21 cellular contexts compared by ENCODE assay signal in the genomic region with DNA sequence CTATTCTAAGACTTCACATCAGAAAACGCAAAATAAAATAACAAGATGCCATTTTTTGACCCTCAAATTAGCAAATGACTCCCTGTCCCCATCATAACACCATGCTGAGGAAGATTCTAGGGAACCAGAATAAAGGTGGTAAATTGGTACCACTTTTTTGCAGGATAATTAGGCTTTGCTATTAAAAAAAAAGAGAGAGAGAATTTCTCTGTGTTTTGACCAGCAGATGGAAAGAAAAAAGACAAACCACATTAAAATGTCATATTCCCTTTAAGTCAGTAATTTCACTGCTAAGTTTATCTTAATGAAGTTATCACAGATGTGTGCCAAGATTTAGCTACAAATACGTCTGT. TPM values are rescaled to one million over a fixed set of nuclear protein-coding genes. Genes with fewer than 3 reads are reported as not detected.
A peak's percentile ranks its signal among the peaks of the same experiment; 100 is the strongest.
DNase-seq lines count a peak whose midpoint lies in the region; ATAC-seq, FAIRE-seq and TF ChIP-seq lines count a peak whose summit lies in the region.
"Had no signal": no experiment of that assay in that cellular context is flagged by ENCODE, and none has a peak within 500 bp of the region (broad histone marks: within the 10 kb centered on the region; RNA-seq: fewer than 3 reads in every experiment).

No MANE protein-coding gene starts in this region.

- BruUV-seq in MCF 10A (replicated peaks; lab: Mats Ljungman, UMichigan), result no TSS peak
- no TSS peak for BruUV-seq in K562 (replicated peaks; lab: Mats Ljungman, UMichigan)

- peaks cover 66% of the 10 kb centered on the region for H3K36me3 Mint-ChIP-seq in MCF 10A (ENCODE audit: insufficient read depth, unreplicated experiment)

- no peak overlapping the region for H2BK15ac ChIP-seq in mesenchymal stem cell (ENCODE audit: low read depth, poor library complexity, severe bottlenecking)

- TF ChIP-seq EP300 in K562 (IDR thresholded peaks at IDR 0.05; ENCODE audit: low read length), result no peak

- no peak overlapping the region for H2BK120ac ChIP-seq in mesenchymal stem cell (ENCODE audit: low read depth, low read length)

- H3K9me3 Mint-ChIP-seq in MCF 10A (ENCODE audit: unreplicated experiment), result no peaks in the 10 kb centered on the region
- H3K9me3 Mint-ChIP-seq: activated naive CD8-positive, alpha-beta T cell treated with anti-CD3 and anti-CD28 coated beads for 36 hours; nephron; type B pancreatic cell had no signal

- H3K9me1 ChIP-seq in K562 (ENCODE audit: control insufficient read depth, insufficient read depth, low read length), result no peaks in the 10 kb centered on the region

- H3K27me3 ChIP-seq in breast epithelium (no peaks in the 10 kb centered on the region), K562 (ENCODE audit: control insufficient read depth in 2 of 2, insufficient read depth in 2 of 2, low read length in 2 of 2) (no peaks in the 10 kb centered on the region), mesenchymal stem cell (ENCODE audit: control insufficient read depth in 1 of 2, insufficient read depth in 1 of 2, low read length in 2 of 2) (no peaks in the 10 kb centered on the region), vagina (no peaks in the 10 kb centered on the region), colonic mucosa (no peaks in the 10 kb centered on the region), MG63 (no peaks in the 10 kb centered on the region)
- H3K27me3 ChIP-seq: BE2C, body of pancreas, spleen, stomach had no signal

- H3K4ac ChIP-seq in mesenchymal stem cell (ENCODE audit: low read depth in 1 of 2, low read length in 2 of 2), result no peak overlapping the region

- H4K91ac ChIP-seq in mesenchymal stem cell (ENCODE audit: low read length), result no peak overlapping the region

- DNase-seq in MCF 10A (ENCODE audit: unreplicated experiment) (no peak), breast epithelium (ENCODE audit: low spot score in 2 of 2) (no peak), K562 (ENCODE audit: extremely low read depth in 1 of 4, low spot score in 3 of 4) (no peak), mesenchymal stem cell (peak; percentile 8), vagina (ENCODE audit: extremely low spot score in 2 of 2) (no peak), colonic mucosa (no peak), MG63 (no peak), D341Med (ENCODE audit: low spot score) (no peak)
- DNase-seq: activated CD4-positive, alpha-beta T cell treated with anti-CD3 and anti-CD28 coated beads for 1 hour; activated naive CD8-positive, alpha-beta T cell treated with anti-CD3 and anti-CD28 coated beads for 36 hours; BE2C; kidney; NCI-H2081 treated with DMSO at 0.1 percent for 48 hours; NCI-H446; spleen; stimulated activated CD4-positive, alpha-beta T cell treated with anti-CD3 and anti-CD28 coated beads, Interleukin-4, amount 100 ng/mL, for 4 hours; stomach had no signal

- H2AK5ac ChIP-seq in mesenchymal stem cell (ENCODE audit: low read length, severe bottlenecking), result no peak overlapping the region

- TF ChIP-seq RAD21 in K562 (CRISPR knock-in tag; conservative IDR thresholded peaks at IDR 0.05 in 1 of 2, IDR thresholded peaks at IDR 0.05 in 1 of 2), result no peak

- no peaks in the 10 kb centered on the region for H3K9me3 ChIP-seq in breast epithelium
- no peaks in the 10 kb centered on the region for H3K9me3 ChIP-seq in K562 (replicated peaks; ENCODE audit: control insufficient read depth, insufficient read depth, low read depth, low read length)
- H3K9me3 ChIP-seq in mesenchymal stem cell (ENCODE audit: control insufficient read depth, low read length), result no peaks in the 10 kb centered on the region
- no peaks in the 10 kb centered on the region for H3K9me3 ChIP-seq in vagina
- no peaks in the 10 kb centered on the region for H3K9me3 ChIP-seq in colonic mucosa
- H3K9me3 ChIP-seq in MG63, result no peaks in the 10 kb centered on the region
- H3K9me3 ChIP-seq: BE2C, body of pancreas, spleen, stomach had no signal

- H4K20me1 ChIP-seq in K562 (replicated peaks; ENCODE audit: control insufficient read depth, insufficient read depth, low read length), result no peaks in the 10 kb centered on the region

- no peak overlapping the region for H2AFZ ChIP-seq in K562 (ENCODE audit: low read depth, low read length)
- H2AFZ ChIP-seq in mesenchymal stem cell (ENCODE audit: low read depth, low read length), result no peak overlapping the region

- H3K36me3 ChIP-seq in breast epithelium (no peaks in the 10 kb centered on the region), K562 (ENCODE audit: control insufficient read depth, insufficient read depth, low read length) (peaks cover 79% of the 10 kb centered on the region), mesenchymal stem cell (ENCODE audit: control insufficient read depth in 1 of 2, insufficient read depth in 2 of 2, low read depth in 1 of 2, low read length in 2 of 2) (peaks cover 23 to 29% of the 10 kb centered on the region in 2 experiments), vagina (peaks cover 0 to 6% of the 10 kb centered on the region in 2 donors), colonic mucosa (no peaks in the 10 kb centered on the region), MG63 (peaks cover 14% of the 10 kb centered on the region)

- H3K27ac ChIP-seq in breast epithelium (no peak overlapping the region), K562 (ENCODE audit: extremely low read depth, low read depth, low read length) (no peak overlapping the region), mesenchymal stem cell (ENCODE audit: low read length, poor library complexity, severe bottlenecking) (no peak overlapping the region), vagina (peak overlapping the region; percentile 62), colonic mucosa (no peak overlapping the region)

- H3K23ac ChIP-seq in mesenchymal stem cell (ENCODE audit: low read length in 2 of 2), result no peak overlapping the region

- H3K14ac ChIP-seq in mesenchymal stem cell (ENCODE audit: low read length in 2 of 2), result no peak overlapping the region

- FAIRE-seq in K562 (lab: Jason Lieb, UNC), result no peak
- FAIRE-seq: D721Med, kidney had no signal

- H4K8ac ChIP-seq in mesenchymal stem cell (ENCODE audit: low read length), result no peak overlapping the region

- H3K4me2 ChIP-seq in K562 (ENCODE audit: insufficient read depth, low read length) (no peak overlapping the region), mesenchymal stem cell (ENCODE audit: low read length, poor library complexity, severe bottlenecking) (no peak overlapping the region)

- TF ChIP-seq CTCF in MCF 10A (IDR thresholded peaks at IDR 0.05; ENCODE audit: unreplicated experiment) (no peak), breast epithelium (IDR thresholded peaks at IDR 0.05) (peak in 1 of 3 donors; percentile 6), K562 (IDR thresholded peaks at IDR 0.05 in 2 of 3, conservative IDR thresholded peaks at IDR 0.05 in 1 of 3; ENCODE audit: insufficient read depth in 2 of 3, low read depth in 1 of 3, low read length in 3 of 3) (no peak), vagina (IDR thresholded peaks at IDR 0.05) (peak in 1 of 3 experiments; percentile 5), colonic mucosa (IDR thresholded peaks at IDR 0.05) (no peak)

- TF ChIP-seq POLR2A in breast epithelium (IDR thresholded peaks at IDR 0.05), result no peak
- TF ChIP-seq POLR2A in K562 (conservative IDR thresholded peaks at IDR 0.05), result no peak
- TF ChIP-seq POLR2A in vagina (IDR thresholded peaks at IDR 0.05), result no peak

- H3K79me2 ChIP-seq in K562 (ENCODE audit: control insufficient read depth, insufficient read depth, low read length), result peaks cover 6% of the 10 kb centered on the region; the same call in 1 of the 3 replicates

- H3K27me3 Mint-ChIP-seq in MCF 10A (ENCODE audit: insufficient read depth, unreplicated experiment), result no peaks in the 10 kb centered on the region
- H3K27me3 Mint-ChIP-seq: activated naive CD8-positive, alpha-beta T cell treated with anti-CD3 and anti-CD28 coated beads for 36 hours; type B pancreatic cell had no signal

- CTCF ChIA-PET in MCF 10A (lab: Yijun Ruan, JAX) (interaction anchor here (0.7 to 1.5 kb wide), 3 partner anchors 9 to 89 kb away, joined by 3 to 7 read pairs (median 3); no protein-coding TSS in a partner anchor), K562 (lab: Yijun Ruan, JAX; ENCODE audit: low intra/inter-chr PET ratio) (interaction anchor here (0.5 to 2.3 kb wide), 8 partner anchors 57 to 1254 kb away, joined by 3 to 14 read pairs (median 4); no protein-coding TSS in a partner anchor)

- no peak for ATAC-seq in K562

- H3K4me3 ChIP-seq in breast epithelium (no peak overlapping the region), K562 (no peak overlapping the region), mesenchymal stem cell (ENCODE audit: insufficient read depth in 1 of 2, low read depth in 1 of 2, low read length in 2 of 2) (no peak overlapping the region), vagina (no peak overlapping the region), colonic mucosa (no peak overlapping the region), MG63 (no peak overlapping the region)
- H3K4me3 ChIP-seq: body of pancreas, spleen, stomach had no signal

- no peak overlapping the region for H2BK5ac ChIP-seq in mesenchymal stem cell (ENCODE audit: low read depth, low read length, poor library complexity, severe bottlenecking)

- no peak overlapping the region for H3K18ac ChIP-seq in mesenchymal stem cell (ENCODE audit: low read depth in 1 of 2, low read length in 2 of 2)

- in situ Hi-C loops in K562 (cut with MboI), result no loop called here

- H2BK12ac ChIP-seq in mesenchymal stem cell (ENCODE audit: low read length in 2 of 2), result no peak overlapping the region

- H3K27ac Mint-ChIP-seq in MCF 10A (ENCODE audit: low read depth, unreplicated experiment), result peak overlapping the region; percentile 67
- H3K27ac Mint-ChIP-seq: activated naive CD8-positive, alpha-beta T cell treated with anti-CD3 and anti-CD28 coated beads for 36 hours had no signal

- no peak overlapping the region for H3K4me3 Mint-ChIP-seq in MCF 10A (ENCODE audit: unreplicated experiment)
- H3K4me3 Mint-ChIP-seq: activated naive CD8-positive, alpha-beta T cell treated with anti-CD3 and anti-CD28 coated beads for 36 hours; nephron; type B pancreatic cell had no signal

- no peaks in the 10 kb centered on the region for H3K4me1 Mint-ChIP-seq in MCF 10A (ENCODE audit: insufficient read depth, unreplicated experiment)
- H3K4me1 Mint-ChIP-seq: activated naive CD8-positive, alpha-beta T cell treated with anti-CD3 and anti-CD28 coated beads for 36 hours had no signal

- POLR2A ChIA-PET in MCF 10A (lab: Yijun Ruan, JAX) (interaction anchor here (1.1 kb wide), 1 partner anchor 219 kb away, joined by 3 read pairs; no protein-coding TSS in a partner anchor), K562 (lab: Yijun Ruan, JAX) (interaction anchor here (0.6 to 1.2 kb wide), 2 partner anchors 10 to 20 kb away, joined by 3 to 5 read pairs; no protein-coding TSS in a partner anchor)

- WGBS in K562 (ENCODE audit: insufficient coverage, low coverage, missing lambda C conversion rate), result 51% methylated on average over 2 of the region's 2 CpGs
- WGBS in mesenchymal stem cell, result 100% methylated on average over 1 of the region's 2 CpGs

- no peaks in the 10 kb centered on the region for H3K4me1 ChIP-seq in breast epithelium
- peaks cover 0 to 10% of the 10 kb centered on the region in 2 experiments; a peak in 2 of 5 replicates for H3K4me1 ChIP-seq in K562 (replicated peaks in 1 of 2; ENCODE audit: control insufficient read depth in 2 of 2, insufficient read depth in 2 of 2, low read length in 2 of 2)
- peaks cover 5% of the 10 kb centered on the region for H3K4me1 ChIP-seq in mesenchymal stem cell (ENCODE audit: control insufficient read depth, insufficient read depth, low read depth, low read length)
- H3K4me1 ChIP-seq in vagina, result peaks cover 10% of the 10 kb centered on the region
- no peaks in the 10 kb centered on the region for H3K4me1 ChIP-seq in colonic mucosa
- H3K4me1 ChIP-seq: BE2C had no signal

- H3K79me1 ChIP-seq in mesenchymal stem cell (replicated peaks; ENCODE audit: low read length, poor library complexity, severe bottlenecking), result peaks cover 26% of the 10 kb centered on the region

- H3K9ac ChIP-seq in K562 (ENCODE audit: insufficient read depth in 1 of 2, low read depth in 2 of 2, low read length in 2 of 2), result no peak overlapping the region
- peak overlapping the region; percentile 77 for H3K9ac ChIP-seq in mesenchymal stem cell (ENCODE audit: low read length)
- no peak overlapping the region for H3K9ac ChIP-seq in colonic mucosa (ENCODE audit: low read depth in 2 of 2, low read length in 2 of 2)

- intact Hi-C loops in MCF 10A (cut with micrococcal nuclease), result loop anchor here (1.0 to 2.0 kb wide), 3 partner anchors 57 to 565 kb away; no protein-coding TSS in a partner anchor
- intact Hi-C loops in breast epithelium (cut with DNase I; ENCODE audit: low total_unique reads), result no loop called here
- intact Hi-C loops in K562 (cut with micrococcal nuclease), result loop anchor here (1.0 kb wide), 3 partner anchors 87 to 565 kb away; no protein-coding TSS in a partner anchor
- intact Hi-C loops in vagina (cut with DNase I), result no loop called here
- intact Hi-C loops in colonic mucosa (cut with DNase I), result no loop called here

RNA-seq across cellular contexts. Expression of a gene that starts 33.9 kb away (rescaled TPM):
- total RNA-seq in MCF 10A (2022), result 24.3 and 29.7 TPM in 2 replicates
- total RNA-seq in breast epithelium, result 10 to 100 TPM; 18.9 to 23.6 (median 19.5) TPM
- 50.2 and 144 TPM in 2 replicates for total RNA-seq in K562 (2011; cell fraction: chromatin; rRNA removed; ENCODE audit: low replicate concordance)
- total RNA-seq in K562 (2011; cell fraction: nucleolus; rRNA removed), result 23.0 and 30.7 TPM in 2 replicates
- 50.8 and 52.5 TPM in 2 replicates for total RNA-seq in K562 (2011; cell fraction: nucleoplasm; rRNA removed)
- total RNA-seq in K562 (2014; rRNA removed), result 62.0 and 63.4 TPM in 2 replicates
- total RNA-seq in K562 (2014; rRNA removed; fragmentation: Illumina TruSeq; extraction: Trizol), result 92.9 and 102 TPM in 2 replicates
- 85.5 and 95.6 TPM in 2 replicates for total RNA-seq in K562 (2015; rRNA removed; fragmentation: Illumina TruSeq; extraction: Trizol)
- total RNA-seq in K562 (2021), result 64.4 and 64.9 TPM in 2 replicates
- polyA plus RNA-seq in K562 (2011; rRNA removed), result 31.2 and 53.8 TPM in 2 replicates
- 13.9 and 14.8 TPM in 2 replicates for polyA plus RNA-seq in K562 (2011; cell fraction: cytosol; rRNA removed)
- 19.9 and 27.3 TPM in 2 replicates for polyA plus RNA-seq in K562 (2011; cell fraction: nucleus; rRNA removed)
- polyA plus RNA-seq in K562 (2012), result 19.0 and 31.0 TPM in 2 replicates
- 61.0 and 77.6 TPM in 2 replicates for polyA plus RNA-seq in K562 (2014; fragmentation: Illumina TruSeq; extraction: Trizol)
- polyA plus RNA-seq in K562 (2014; fragmentation: Nextera tagmentation; extraction: Ambion mirVana), result 10 to 100 TPM; 15.1 to 17.1 TPM
- 60.7 and 63.2 TPM in 2 replicates for polyA plus RNA-seq in K562 (2014; rRNA removed)
- 67.5 and 76.6 TPM in 2 replicates for polyA minus RNA-seq in K562 (2011; rRNA and poly(A)+ RNA removed)
- 16.7 and 30.6 TPM in 2 replicates for polyA minus RNA-seq in K562 (2011; cell fraction: cytosol; rRNA and poly(A)+ RNA removed)
- polyA minus RNA-seq in K562 (2011; cell fraction: nucleus; rRNA and poly(A)+ RNA removed), result 17.5 and 22.9 TPM in 2 replicates
- 6.1 TPM for polyA plus RNA-seq in mesenchymal stem cell (2013, experiment 1 of 2)
- polyA plus RNA-seq in mesenchymal stem cell (2013, experiment 2 of 2), result 6.0 TPM
- total RNA-seq in vagina, result 16.9 TPM
- total RNA-seq in colonic mucosa, result 10 to 100 TPM in 1 of 2 donors, 1 to 10 TPM in 1; 7.5 to 10.7 TPM
- 27.4 and 28.4 TPM in 2 replicates for total RNA-seq in MG63 (2014; rRNA removed; shearing (Covaris generic); ENCODE audit: low replicate concordance)

RNA-seq across cellular contexts. Expression of a gene that starts 43.8 kb away (rescaled TPM):
- total RNA-seq in MCF 10A (2022) (26.9 and 29.2 TPM in 2 replicates), breast epithelium (10 to 100 TPM; 15.7 to 19.9 (median 17.7) TPM), K562 (2014; rRNA removed) (27.4 and 29.5 TPM in 2 replicates), K562 (2014; rRNA removed; fragmentation: Illumina TruSeq; extraction: Trizol) (24.8 and 27.8 TPM in 2 replicates), K562 (2015; rRNA removed; fragmentation: Illumina TruSeq; extraction: Trizol) (22.7 and 22.9 TPM in 2 replicates), K562 (2021) (51.0 and 52.1 TPM in 2 replicates), vagina (27.5 TPM), colonic mucosa (10 to 100 TPM; 13.4 to 17.2 TPM)
- total RNA-seq in K562 (2011; cell fraction: chromatin; rRNA removed; ENCODE audit: low replicate concordance), result 105 and 215 TPM in 2 replicates
- total RNA-seq in K562 (2011; cell fraction: nucleolus; rRNA removed), result 59.2 and 60.8 TPM in 2 replicates
- total RNA-seq in K562 (2011; cell fraction: nucleoplasm; rRNA removed), result 72.0 and 74.5 TPM in 2 replicates
- polyA plus RNA-seq in K562 (2011; rRNA removed) (56.1 and 74.3 TPM in 2 replicates), K562 (2014; fragmentation: Illumina TruSeq; extraction: Trizol) (39.6 and 45.5 TPM in 2 replicates), K562 (2014; fragmentation: Nextera tagmentation; extraction: Ambion mirVana) (10 to 100 TPM; 21.3 to 27.4 TPM), K562 (2014; rRNA removed) (42.9 and 44.5 TPM in 2 replicates)
- 14.2 and 19.3 TPM in 2 replicates for polyA plus RNA-seq in K562 (2011; cell fraction: cytosol; rRNA removed)
- 67.2 and 79.7 TPM in 2 replicates for polyA plus RNA-seq in K562 (2011; cell fraction: nucleus; rRNA removed)
- polyA plus RNA-seq in K562 (2012), result 27.7 and 28.9 TPM in 2 replicates
- polyA minus RNA-seq in K562 (2011; rRNA and poly(A)+ RNA removed), result 68.0 and 99.5 TPM in 2 replicates
- 32.6 and 37.4 TPM in 2 replicates for polyA minus RNA-seq in K562 (2011; cell fraction: cytosol; rRNA and poly(A)+ RNA removed)
- 28.3 and 41.3 TPM in 2 replicates for polyA minus RNA-seq in K562 (2011; cell fraction: nucleus; rRNA and poly(A)+ RNA removed)
- 12.5 TPM for polyA plus RNA-seq in mesenchymal stem cell (2013, experiment 1 of 2)
- 12.4 TPM for polyA plus RNA-seq in mesenchymal stem cell (2013, experiment 2 of 2)
- 4.3 and 7.8 TPM in 2 replicates for total RNA-seq in MG63 (2014; rRNA removed; shearing (Covaris generic); ENCODE audit: low replicate concordance)

Comparison
In these comparisons a context has a peak if more than half of its experiments do, and no peak if none do; other contexts are left out.
1. intact Hi-C loops: an anchor here in MCF 10A (1.0 to 2.0 kb wide) and K562 (1.0 kb wide); none called in breast epithelium, vagina and colonic mucosa.